Comparison of ENCODE assay signal across 22 cellular contexts in genomic region chr9:119802115-119802514, GRCh38.
DNase-seq lines count a peak whose midpoint lies in the region; ATAC-seq and TF ChIP-seq lines count a peak whose summit lies in the region.
"Had no signal": no experiment of that assay in that cellular context is flagged by ENCODE, and none has a peak within 500 bp of the region (broad histone marks: within the 10 kb centered on the region; RNA-seq: fewer than 3 reads in every experiment).

No MANE protein-coding gene starts in this region.

- DNase-seq in hepatocyte (ENCODE audit: low spot score) (no peak), psoas muscle (no peak), foreskin melanocyte (no peak), NCI-H1092 treated with DMSO at 0.1 percent for 48 hours (lab: John Stamatoyannopoulos, UW) (no peak), HCEC 1CT (no peak)
- no peak for DNase-seq in CD4-positive, alpha-beta T cell
- DNase-seq: activated CD4-positive, alpha-beta T cell treated with anti-CD3 and anti-CD28 coated beads, Interleukin-2, amount 50 U/mL, for 1 hour; activated CD8-positive, alpha-beta memory T cell treated with anti-CD3 and anti-CD28 coated beads, Interleukin-2, amount 50 U/mL, for 48 hours; activated effector memory CD4-positive, alpha-beta T cell treated with anti-CD3 and anti-CD28 coated beads, Interleukin-2, amount 50 U/mL, for 16 hours; CD8-positive, alpha-beta T cell; DMS79 treated with DMSO at 0.1 percent for 48 hours; H7; NCI-H1436 treated with DMSO at 0.1 percent for 48 hours; NCI-H2171 treated with DMSO at 0.1 percent for 48 hours; NCI-H526 treated with DMSO at 0.1 percent for 48 hours; PC-3 had no signal

- ATAC-seq in psoas muscle: peak; percentile 38 to 69 (median 49)
- no peak for ATAC-seq in CD4-positive, alpha-beta T cell (ENCODE audit: poor library complexity)
- ATAC-seq: CD8-positive, alpha-beta T cell; left colon; PC-3 had no signal

- POLR2A ChIA-PET in CD4-positive, alpha-beta T cell (lab: Charles Lee): no interaction called here

- CTCF ChIA-PET in CD4-positive, alpha-beta T cell (lab: Charles Lee): no interaction called here

- no peaks in the 10 kb centered on the region for H3K9me3 ChIP-seq in BLaER1 treated with 17β-estradiol and CSF1 and Interleukin-3, amounts not matched to agents 10 nM and 100 nM (replicated peaks in 1 of 11)
- H3K9me3 ChIP-seq in OCI-LY1 (ENCODE audit: low read length): no peaks in the 10 kb centered on the region
- H3K9me3 ChIP-seq in hepatocyte (ENCODE audit: low read depth): no peaks in the 10 kb centered on the region
- H3K9me3 ChIP-seq in psoas muscle: no peaks in the 10 kb centered on the region
- H3K9me3 ChIP-seq in CD4-positive, alpha-beta T cell (ENCODE audit: control insufficient read depth, low read length): no peaks in the 10 kb centered on the region
- H3K9me3 ChIP-seq: SJSA1 had no signal

- H2AFZ ChIP-seq in OCI-LY1 (ENCODE audit: low read length) (no peak overlapping the region), hepatocyte (no peak overlapping the region)

- peak overlapping the region in 4 of 11 experiments; percentile 11 to 48 (median 45); a peak in 3 of 22 replicates for H3K9ac ChIP-seq in BLaER1 treated with 17β-estradiol and CSF1 and Interleukin-3, amounts not matched to agents 10 nM and 100 nM
- H3K9ac ChIP-seq in OCI-LY1 (ENCODE audit: low read length): peak overlapping the region; percentile 44; the same call in 1 of the 2 replicates

- no peaks in the 10 kb centered on the region for H3K9me3 Mint-ChIP-seq in CD4-positive, alpha-beta T cell
- H3K9me3 Mint-ChIP-seq: CD8-positive, alpha-beta T cell; T-helper 1 cell treated with Interleukin-12 subunit alpha and Interleukin-12 subunit beta and Interleukin-4 antibody, amounts not matched to agents 30 μg/mL and 1 μg/mL, for 36 hours had no signal

- peaks cover 4 to 35% (median 11%) of the 10 kb centered on the region in 10 experiments; a peak in 17 of 20 replicates for H3K4me1 ChIP-seq in BLaER1 treated with 17β-estradiol and CSF1 and Interleukin-3, amounts not matched to agents 10 nM and 100 nM
- H3K4me1 ChIP-seq in OCI-LY1 (ENCODE audit: insufficient read depth, low read length, severe bottlenecking) (peaks cover 22% of the 10 kb centered on the region), hepatocyte (ENCODE audit: insufficient read depth) (no peaks in the 10 kb centered on the region), psoas muscle (peaks cover 22% of the 10 kb centered on the region)
- H3K4me1 ChIP-seq: SJSA1 had no signal

- no peaks in the 10 kb centered on the region for H3K27me3 ChIP-seq in BLaER1 treated with 17β-estradiol and CSF1 and Interleukin-3, amounts not matched to agents 10 nM and 100 nM
- H3K27me3 ChIP-seq in OCI-LY1 (ENCODE audit: insufficient read depth, low read length): no peaks in the 10 kb centered on the region
- no peaks in the 10 kb centered on the region for H3K27me3 ChIP-seq in hepatocyte
- H3K27me3 ChIP-seq in psoas muscle (ENCODE audit: insufficient read depth in 3 of 3, low read length in 2 of 3): no peaks in the 10 kb centered on the region
- no peaks in the 10 kb centered on the region for H3K27me3 ChIP-seq in CD4-positive, alpha-beta T cell (ENCODE audit: control insufficient read depth, insufficient read depth, low read length)
- H3K27me3 ChIP-seq: cardiac muscle cell, SJSA1 had no signal

- H3K4me3 Mint-ChIP-seq in CD4-positive, alpha-beta T cell: no peak overlapping the region
- H3K4me3 Mint-ChIP-seq: CD8-positive, alpha-beta T cell; T-helper 1 cell treated with Interleukin-12 subunit alpha and Interleukin-12 subunit beta and Interleukin-4 antibody, amounts not matched to agents 30 μg/mL and 1 μg/mL, for 36 hours had no signal

- intact Hi-C loops in psoas muscle (cut with DNase I): no loop called here
- intact Hi-C loops in CD4-positive, alpha-beta T cell (cut with DNase I, micrococcal nuclease): no loop called here

- H3K79me2 ChIP-seq in OCI-LY1 (ENCODE audit: insufficient read depth, low read length): no peaks in the 10 kb centered on the region
- H3K79me2 ChIP-seq in hepatocyte: no peaks in the 10 kb centered on the region

- H3F3A ChIP-seq in OCI-LY1 (ENCODE audit: insufficient read depth, low read length): no peaks in the 10 kb centered on the region

- WGBS in hepatocyte (ENCODE audit: low lambda C conversion rate, missing lambda C conversion rate): 56% methylated on average over 3 of the region's 3 CpGs
- 26 to 30% (median 27%) methylated on average over 3 of the region's 3 CpGs for WGBS in psoas muscle, 3 donors

- H3K36me3 Mint-ChIP-seq in CD4-positive, alpha-beta T cell (ENCODE audit: low read depth): no peaks in the 10 kb centered on the region
- H3K36me3 Mint-ChIP-seq: CD8-positive, alpha-beta T cell had no signal

- no peaks in the 10 kb centered on the region for H3K36me3 ChIP-seq in BLaER1 treated with 17β-estradiol and CSF1 and Interleukin-3, amounts not matched to agents 10 nM and 100 nM
- H3K36me3 ChIP-seq in OCI-LY1 (ENCODE audit: insufficient read depth, low read length) (no peaks in the 10 kb centered on the region), hepatocyte (replicated peaks; ENCODE audit: insufficient read depth, low read depth) (no peaks in the 10 kb centered on the region), psoas muscle (ENCODE audit: insufficient read depth in 1 of 2, low read depth in 1 of 2) (no peaks in the 10 kb centered on the region)
- H3K36me3 ChIP-seq: cardiac muscle cell, SJSA1 had no signal

- H3K4me1 Mint-ChIP-seq in CD4-positive, alpha-beta T cell (ENCODE audit: low read depth): no peaks in the 10 kb centered on the region

- H3K9me2 ChIP-seq in OCI-LY1 (ENCODE audit: low read depth, low read length): no peaks in the 10 kb centered on the region
- no peaks in the 10 kb centered on the region for H3K9me2 ChIP-seq in hepatocyte (replicated peaks; ENCODE audit: insufficient read depth)

- H3K4me2 ChIP-seq in BLaER1 treated with 17β-estradiol and CSF1 and Interleukin-3, amounts not matched to agents 10 nM and 100 nM: peak overlapping the region in 9 of 11 experiments; percentile 1 to 75 (median 55); a peak in 15 of 22 replicates
- peak overlapping the region; percentile 41; the same call in 1 of the 2 replicates for H3K4me2 ChIP-seq in OCI-LY1 (ENCODE audit: low read length)
- peak overlapping the region; percentile 0 for H3K4me2 ChIP-seq in hepatocyte

- no peak overlapping the region for H3K4me3 ChIP-seq in BLaER1 treated with 17β-estradiol and CSF1 and Interleukin-3, amounts not matched to agents 10 nM and 100 nM
- H3K4me3 ChIP-seq in OCI-LY1 (ENCODE audit: low read depth, low read length, poor library complexity, severe bottlenecking) (no peak overlapping the region), hepatocyte (no peak overlapping the region), psoas muscle (peak overlapping the region; percentile 10)
- H3K4me3 ChIP-seq: cardiac muscle cell, SJSA1 had no signal

- no peaks in the 10 kb centered on the region for H3K27me3 Mint-ChIP-seq in CD4-positive, alpha-beta T cell

- H3K27ac ChIP-seq in BLaER1 treated with 17β-estradiol and CSF1 and Interleukin-3, amounts not matched to agents 10 nM and 100 nM: peak overlapping the region in 3 of 11 experiments; percentile 50 to 53 (median 53); a peak in 5 of 22 replicates
- H3K27ac ChIP-seq in OCI-LY1 (ENCODE audit: low read depth, low read length, poor library complexity, severe bottlenecking): peak overlapping the region; percentile 83
- H3K27ac ChIP-seq in hepatocyte: no peak overlapping the region
- H3K27ac ChIP-seq in psoas muscle: peak overlapping the region; percentile 85
- no peak overlapping the region for H3K27ac ChIP-seq in CD4-positive, alpha-beta T cell (ENCODE audit: low read depth, low read length)
- H3K27ac ChIP-seq: cardiac muscle cell, SJSA1 had no signal

- H4K20me1 ChIP-seq in BLaER1 treated with 17β-estradiol and CSF1 and Interleukin-3, amounts not matched to agents 10 nM and 100 nM: no peaks in the 10 kb centered on the region
- H4K20me1 ChIP-seq in OCI-LY1 (ENCODE audit: insufficient read depth, low read length): no peaks in the 10 kb centered on the region
- no peaks in the 10 kb centered on the region for H4K20me1 ChIP-seq in hepatocyte (ENCODE audit: insufficient read depth, poor library complexity, severe bottlenecking)

- no peak overlapping the region for H3K27ac Mint-ChIP-seq in CD4-positive, alpha-beta T cell
- H3K27ac Mint-ChIP-seq: CD8-positive, alpha-beta T cell; T-helper 1 cell treated with Interleukin-12 subunit alpha and Interleukin-12 subunit beta and Interleukin-4 antibody, amounts not matched to agents 30 μg/mL and 1 μg/mL, for 36 hours had no signal

- TF ChIP-seq CTCF in OCI-LY1 (IDR thresholded peaks at IDR 0.05; ENCODE audit: low read length) (no peak), hepatocyte (IDR thresholded peaks at IDR 0.05; ENCODE audit: poor library complexity) (no peak), psoas muscle (IDR thresholded peaks at IDR 0.05) (no peak)
- no peak for TF ChIP-seq CTCF in CD4-positive, alpha-beta T cell (IDR thresholded peaks at IDR 0.05)

Comparison
In these comparisons a context has a peak if more than half of its experiments do, and no peak if none do; other contexts are left out.
1. H3K27ac ChIP-seq: peak in OCI-LY1 (single experiment) and psoas muscle (single experiment); none in hepatocyte (single experiment) and CD4-positive, alpha-beta T cell (single experiment).
2. H3K4me2 ChIP-seq: peak in every context shown above with its lines; median percentile 55 in BLaER1 treated with 17β-estradiol and CSF1 and Interleukin-3, amounts not matched to agents 10 nM and 100 nM; 41 in OCI-LY1; 0 in hepatocyte.